Comparison of ENCODE assay signal across 11 cellular contexts in the genomic region with DNA sequence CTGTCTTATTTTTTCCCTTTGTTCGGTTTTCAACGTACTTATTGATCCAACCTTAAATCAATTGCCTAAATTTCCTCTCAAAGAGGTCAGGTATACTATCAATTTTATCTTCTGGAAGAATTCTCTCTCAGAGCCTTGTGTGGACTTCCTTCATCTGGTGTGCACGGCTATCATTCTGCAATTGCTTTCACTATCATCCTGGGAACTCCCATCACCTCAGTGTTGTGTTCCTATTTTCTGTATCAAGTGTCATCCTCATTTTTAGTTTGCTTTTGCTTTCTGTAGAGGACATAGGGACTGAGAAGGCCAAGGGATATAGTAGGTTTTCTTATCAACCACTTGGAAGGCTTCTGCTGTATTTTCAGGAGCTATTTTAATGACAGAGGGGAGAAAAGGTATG. TPM values are rescaled to one million over a fixed set of nuclear protein-coding genes. Genes with fewer than 3 reads are reported as not detected.
DNase-seq lines count a peak whose midpoint lies in the region; ATAC-seq and TF ChIP-seq lines count a peak whose summit lies in the region.
"Had no signal": no experiment of that assay in that cellular context is flagged by ENCODE, and none has a peak within 500 bp of the region (broad histone marks: within the 10 kb centered on the region; RNA-seq: fewer than 3 reads in every experiment).

No MANE protein-coding gene starts in this region.

- no peaks in the 10 kb centered on the region for H3K36me3 ChIP-seq in CD8-positive, alpha-beta memory T cell (ENCODE audit: insufficient read depth, low read length)
- H3K36me3 ChIP-seq in colonic mucosa (no peaks in the 10 kb centered on the region), parathyroid adenoma (ENCODE audit: control insufficient read depth, insufficient read depth, low read length) (no peaks in the 10 kb centered on the region), body of pancreas (replicated peaks in 1 of 2; ENCODE audit: insufficient read depth in 1 of 2, low read depth in 2 of 2) (no peaks in the 10 kb centered on the region)

- ATAC-seq in HG03432 (IDR thresholded peaks at IDR 0.05; ENCODE audit: unreplicated experiment) (peak; percentile 47), HG02970 (IDR thresholded peaks at IDR 0.05; ENCODE audit: low FRiP score, unreplicated experiment) (no peak), body of pancreas (no peak)

- no peak overlapping the region for H2AFZ ChIP-seq in parathyroid adenoma

- peaks cover 81 to 96% (median 94%) of the 10 kb centered on the region in 3 donors for H3K4me1 Mint-ChIP-seq in CD8-positive, alpha-beta memory T cell

- peak overlapping the region; percentile 66 to 96 (median 88) for H3K27ac Mint-ChIP-seq in CD8-positive, alpha-beta memory T cell

- no peaks in the 10 kb centered on the region for H3K79me2 ChIP-seq in parathyroid adenoma

- H3K9ac ChIP-seq in colonic mucosa (ENCODE audit: low read depth in 2 of 2, low read length in 2 of 2) (peak overlapping the region in 1 of 2 donors; percentile 43), parathyroid adenoma (no peak overlapping the region)

- peaks cover 57% of the 10 kb centered on the region for H3K4me1 ChIP-seq in CD8-positive, alpha-beta memory T cell (ENCODE audit: insufficient read depth, low read length)
- H3K4me1 ChIP-seq in colonic mucosa (peaks cover 4% of the 10 kb centered on the region), parathyroid adenoma (no peaks in the 10 kb centered on the region), body of pancreas (peaks cover 25% of the 10 kb centered on the region)

- POLR2A ChIA-PET in CD8-positive, alpha-beta memory T cell (lab: Charles Lee): interaction anchor here (1.1 to 2.7 kb wide), 3 partner anchors 11 to 14 kb away, joined by 4 to 15 read pairs (median 5); no protein-coding TSS in a partner anchor

- 51 to 60% methylated on average over 3 of the region's 3 CpGs for WGBS in body of pancreas, 2 donors

- peaks cover 0 to 22% (median 9%) of the 10 kb centered on the region in 3 donors for H3K36me3 Mint-ChIP-seq in CD8-positive, alpha-beta memory T cell

- no peaks in the 10 kb centered on the region for H3K9me3 ChIP-seq in CD8-positive, alpha-beta memory T cell (ENCODE audit: low read length)
- H3K9me3 ChIP-seq in colonic mucosa: no peaks in the 10 kb centered on the region
- no peaks in the 10 kb centered on the region for H3K9me3 ChIP-seq in parathyroid adenoma (ENCODE audit: control insufficient read depth, low read length)
- H3K9me3 ChIP-seq in body of pancreas: no peaks in the 10 kb centered on the region

- H3K27me3 ChIP-seq in CD8-positive, alpha-beta memory T cell (ENCODE audit: insufficient read depth, low read length, poor library complexity, severe bottlenecking): no peaks in the 10 kb centered on the region
- H3K27me3 ChIP-seq in colonic mucosa (no peaks in the 10 kb centered on the region), parathyroid adenoma (ENCODE audit: control insufficient read depth, insufficient read depth, low read length) (no peaks in the 10 kb centered on the region), body of pancreas (no peaks in the 10 kb centered on the region)
- H3K27me3 ChIP-seq: dorsolateral prefrontal cortex had no signal

- H3K9me3 Mint-ChIP-seq in CD8-positive, alpha-beta memory T cell: no peaks in the 10 kb centered on the region

- TF ChIP-seq CTCF in colonic mucosa (IDR thresholded peaks at IDR 0.05) (no peak), parathyroid adenoma (IDR thresholded peaks at IDR 0.05) (no peak), body of pancreas (IDR thresholded peaks at IDR 0.05) (no peak)

- no peak overlapping the region for H3K4me2 ChIP-seq in parathyroid adenoma (ENCODE audit: low read length)

- H3K4me3 ChIP-seq in CD8-positive, alpha-beta memory T cell (ENCODE audit: low read length): no peak overlapping the region
- H3K4me3 ChIP-seq in colonic mucosa: no peak overlapping the region
- no peak overlapping the region for H3K4me3 ChIP-seq in parathyroid adenoma (ENCODE audit: low read depth, low read length)
- no peak overlapping the region for H3K4me3 ChIP-seq in body of pancreas
- H3K4me3 ChIP-seq: dorsolateral prefrontal cortex had no signal

- peak overlapping the region; percentile 26 for H3K27ac ChIP-seq in CD8-positive, alpha-beta memory T cell (ENCODE audit: low read depth, low read length)
- H3K27ac ChIP-seq in colonic mucosa (peak overlapping the region; percentile 50), parathyroid adenoma (peak overlapping the region; percentile 30), body of pancreas (peak overlapping the region in 1 of 4 donors; percentile 30)

- peak overlapping the region; percentile 54 to 84 (median 79) for H3K4me3 Mint-ChIP-seq in CD8-positive, alpha-beta memory T cell

- peak in 1 of 5 donors; percentile 19 for DNase-seq in CD8-positive, alpha-beta memory T cell
- no peak for DNase-seq in colonic mucosa
- DNase-seq in NCI-H1694 treated with DMSO at 0.1 percent for 48 hours (lab: John Stamatoyannopoulos, UW): no peak
- no peak for DNase-seq in body of pancreas
- DNase-seq in RKO (ENCODE audit: low spot score): no peak
- DNase-seq: activated CD4-positive, alpha-beta T cell treated with anti-CD3 and anti-CD28 coated beads for 48 hours; dorsolateral prefrontal cortex; stimulated activated CD4-positive, alpha-beta T cell treated with anti-CD3 and anti-CD28 coated beads, Interleukin-4, amount 100 ng/mL, for 4 hours had no signal

- CTCF ChIA-PET in CD8-positive, alpha-beta memory T cell (lab: Charles Lee): interaction anchor here (1.1 to 2.6 kb wide), 3 partner anchors 10 to 38 kb away, joined by 3 to 11 read pairs (median 3); no protein-coding TSS in a partner anchor

- intact Hi-C loops in colonic mucosa (cut with DNase I): no loop called here
- intact Hi-C loops in body of pancreas (cut with DNase I): no loop called here

- no peaks in the 10 kb centered on the region for H3K27me3 Mint-ChIP-seq in CD8-positive, alpha-beta memory T cell

- TF ChIP-seq POLR2A in body of pancreas (IDR thresholded peaks at IDR 0.05): no peak

RNA-seq across cellular contexts. Expression of a gene that starts 11.3 kb away (rescaled TPM):
- 10 to 100 TPM; 63.0 to 67.3 TPM for total RNA-seq in CD8-positive, alpha-beta memory T cell
- polyA plus RNA-seq in CD8-positive, alpha-beta memory T cell: 315 TPM
- total RNA-seq in colonic mucosa (100 to 1,000 TPM in 1 of 2 donors, 10 to 100 TPM in 1; 58.7 to 110 TPM), body of pancreas (10 to 100 TPM; 59.9 to 70.5 TPM)
